Comparison of ENCODE assay signal across 8 cellular contexts in genomic region chr11:96207459-96208449, GRCh38.
DNase-seq lines count a peak whose midpoint lies in the region; TF ChIP-seq lines count a peak whose summit lies in the region.

No MANE protein-coding gene starts in this region.

- H2BK15ac ChIP-seq in mesenchymal stem cell (ENCODE audit: low read depth, poor library complexity, severe bottlenecking), result no peak overlapping the region

- no peak overlapping the region for H3K9ac ChIP-seq in mesenchymal stem cell (ENCODE audit: low read length)

- H3K36me3 Mint-ChIP-seq in CD14-positive monocyte, result peaks cover 5 to 9% of the 10 kb centered on the region in 2 donors
- peaks cover 5% of the 10 kb centered on the region for H3K36me3 Mint-ChIP-seq in activated T-helper 2 cell treated with anti-CD3 and anti-CD28 coated beads, Interferon-gamma antibody, Interleukin-2, Interleukin-4, amounts not matched to agents 10 μg/mL and 5 μg/mL and 100 μg/mL, durations not matched to agents 14 hours and 24 hours and 36 hours (ENCODE audit: low read depth)

- H3K9me3 ChIP-seq in mesenchymal stem cell (ENCODE audit: control insufficient read depth, low read length), result no peaks in the 10 kb centered on the region

- H2BK5ac ChIP-seq in mesenchymal stem cell (ENCODE audit: low read depth, low read length, poor library complexity, severe bottlenecking), result no peak overlapping the region

- peaks cover 46% of the 10 kb centered on the region for H3K4me1 Mint-ChIP-seq in CD14-positive monocyte
- peaks cover 76% of the 10 kb centered on the region for H3K4me1 Mint-ChIP-seq in activated T-helper 2 cell treated with anti-CD3 and anti-CD28 coated beads, Interferon-gamma antibody, Interleukin-2, Interleukin-4, amounts not matched to agents 10 μg/mL and 5 μg/mL and 100 μg/mL, durations not matched to agents 14 hours and 24 hours and 36 hours (ENCODE audit: low read depth)

- no peaks in the 10 kb centered on the region for H3K27me3 Mint-ChIP-seq in CD14-positive monocyte (ENCODE audit: low read depth in 3 of 3)
- H3K27me3 Mint-ChIP-seq in activated T-helper 2 cell treated with anti-CD3 and anti-CD28 coated beads, Interferon-gamma antibody, Interleukin-2, Interleukin-4, amounts not matched to agents 10 μg/mL and 5 μg/mL and 100 μg/mL, durations not matched to agents 14 hours and 24 hours and 36 hours (ENCODE audit: low read depth), result no peaks in the 10 kb centered on the region

- H3K27ac ChIP-seq in mesenchymal stem cell (ENCODE audit: low read length, poor library complexity, severe bottlenecking), result no peak overlapping the region

- no peak overlapping the region for H2BK120ac ChIP-seq in mesenchymal stem cell (ENCODE audit: low read depth, low read length)

- H2BK12ac ChIP-seq in mesenchymal stem cell (ENCODE audit: low read length in 2 of 2), result peak overlapping the region; percentile 6 to 29

- no peaks in the 10 kb centered on the region for H3K9me3 Mint-ChIP-seq in CD14-positive monocyte
- no peaks in the 10 kb centered on the region for H3K9me3 Mint-ChIP-seq in activated T-helper 2 cell treated with anti-CD3 and anti-CD28 coated beads, Interferon-gamma antibody, Interleukin-2, Interleukin-4, amounts not matched to agents 10 μg/mL and 5 μg/mL and 100 μg/mL, durations not matched to agents 14 hours and 24 hours and 36 hours

- H3K18ac ChIP-seq in mesenchymal stem cell (ENCODE audit: low read depth in 1 of 2, low read length in 2 of 2), result peak overlapping the region in 1 of 2 experiments; percentile 87

- intact Hi-C loops in CD14-positive monocyte (cut with micrococcal nuclease), result no loop called here
- intact Hi-C loops in activated T-helper 2 cell treated with anti-CD3 and anti-CD28 coated beads, Interferon-gamma antibody, Interleukin-2, Interleukin-4, amounts not matched to agents 10 μg/mL and 5 μg/mL and 100 μg/mL, durations not matched to agents 14 hours and 24 hours and 36 hours (cut with micrococcal nuclease), result loop anchor here (2.0 to 5.0 kb wide), 3 partner anchors 35 to 195 kb away; no protein-coding TSS in a partner anchor

- H3K23ac ChIP-seq in mesenchymal stem cell (ENCODE audit: low read length in 2 of 2), result no peak overlapping the region

- peaks cover 0 to 3% of the 10 kb centered on the region in 2 experiments for H3K36me3 ChIP-seq in mesenchymal stem cell (ENCODE audit: control insufficient read depth in 1 of 2, insufficient read depth in 2 of 2, low read depth in 1 of 2, low read length in 2 of 2)

- H3K27me3 ChIP-seq in mesenchymal stem cell (ENCODE audit: control insufficient read depth in 1 of 2, insufficient read depth in 1 of 2, low read length in 2 of 2), result no peaks in the 10 kb centered on the region

- peak overlapping the region in 1 of 2 experiments; percentile 75 for H3K4ac ChIP-seq in mesenchymal stem cell (ENCODE audit: low read depth in 1 of 2, low read length in 2 of 2)

- no peak overlapping the region for H2AK5ac ChIP-seq in mesenchymal stem cell (ENCODE audit: low read length, severe bottlenecking)

- no peak for TF ChIP-seq CTCF in CD14-positive monocyte (IDR thresholded peaks at IDR 0.05)

- H2AFZ ChIP-seq in mesenchymal stem cell (ENCODE audit: low read depth, low read length), result no peak overlapping the region

- H3K4me3 Mint-ChIP-seq in CD14-positive monocyte, result peak overlapping the region in 1 of 2 donors; percentile 15
- H3K4me3 Mint-ChIP-seq in activated T-helper 2 cell treated with anti-CD3 and anti-CD28 coated beads, Interferon-gamma antibody, Interleukin-2, Interleukin-4, amounts not matched to agents 10 μg/mL and 5 μg/mL and 100 μg/mL, durations not matched to agents 14 hours and 24 hours and 36 hours (ENCODE audit: low read depth), result peak overlapping the region; percentile 48

- no peak overlapping the region for H3K4me3 ChIP-seq in mesenchymal stem cell (ENCODE audit: insufficient read depth in 1 of 2, low read depth in 1 of 2, low read length in 2 of 2)

- DNase-seq in CD14-positive monocyte (ENCODE audit: low spot score) (no peak), HT1080 (ENCODE audit: low read depth) (peak; percentile 80), mesenchymal stem cell (peak; percentile 82), AG08396 (ENCODE audit: low spot score) (no peak), dedifferentiated amniotic fluid mesenchymal stem cell (ENCODE audit: extremely low spot score) (no peak), RPMI8226 (no peak)
- DNase-seq in activated T-helper 2 cell treated with anti-CD3 and anti-CD28 coated beads, Interferon-gamma antibody, Interleukin-2, Interleukin-4, amounts not matched to agents 10 μg/mL and 5 μg/mL and 100 μg/mL, durations not matched to agents 14 hours and 24 hours and 36 hours (ENCODE audit: low spot score), result no peak
- no peak for DNase-seq in stimulated activated CD8-positive, alpha-beta memory T cell treated with anti-CD3 and anti-CD28 coated beads, Interleukin-4, amount 100 ng/mL, for 48 hours

- H3K79me1 ChIP-seq in mesenchymal stem cell (replicated peaks; ENCODE audit: low read length, poor library complexity, severe bottlenecking), result peaks cover 5% of the 10 kb centered on the region

- no peak overlapping the region for H3K14ac ChIP-seq in mesenchymal stem cell (ENCODE audit: low read length in 2 of 2)

- H4K8ac ChIP-seq in mesenchymal stem cell (ENCODE audit: low read length), result no peak overlapping the region

- H3K4me2 ChIP-seq in mesenchymal stem cell (ENCODE audit: low read length, poor library complexity, severe bottlenecking), result no peak overlapping the region

- WGBS in mesenchymal stem cell, result 40% methylated on average over 1 of the region's 5 CpGs

- peak overlapping the region; percentile 2 for H4K91ac ChIP-seq in mesenchymal stem cell (ENCODE audit: low read length)

- H3K27ac Mint-ChIP-seq in CD14-positive monocyte, result peak overlapping the region; percentile 65 to 90 (median 82)
- H3K27ac Mint-ChIP-seq in activated T-helper 2 cell treated with anti-CD3 and anti-CD28 coated beads, Interferon-gamma antibody, Interleukin-2, Interleukin-4, amounts not matched to agents 10 μg/mL and 5 μg/mL and 100 μg/mL, durations not matched to agents 14 hours and 24 hours and 36 hours, result peak overlapping the region; percentile 85

- H3K4me1 ChIP-seq in mesenchymal stem cell (ENCODE audit: control insufficient read depth, insufficient read depth, low read depth, low read length), result peaks cover 5% of the 10 kb centered on the region

Comparison
In these comparisons a context has a peak if more than half of its experiments do, and no peak if none do; other contexts are left out.
1. DNase-seq: peak in HT1080 (single experiment) and mesenchymal stem cell (single experiment); none in CD14-positive monocyte (single experiment), activated T-helper 2 cell treated with anti-CD3 and anti-CD28 coated beads, Interferon-gamma antibody, Interleukin-2, Interleukin-4, amounts not matched to agents 10 μg/mL and 5 μg/mL and 100 μg/mL, durations not matched to agents 14 hours and 24 hours and 36 hours (single experiment), stimulated activated CD8-positive, alpha-beta memory T cell treated with anti-CD3 and anti-CD28 coated beads, Interleukin-4, amount 100 ng/mL, for 48 hours (single experiment), AG08396 (single experiment), dedifferentiated amniotic fluid mesenchymal stem cell (single experiment) and RPMI8226 (single experiment).